ENCODE assay signal across 1 cellular context in genomic region chr17:29102046-29102445, GRCh38.
TF ChIP-seq lines count a peak whose summit lies in the region.

No MANE protein-coding gene starts in this region.

TF ChIP-seq in GM23338, 12 proteins besides CTCF, POLR2A, EP300 and RAD21:
- TF ChIP-seq JUNB (IDR thresholded peaks at IDR 0.05; ENCODE audit: unreplicated experiment) (no peak), NANOG (IDR thresholded peaks at IDR 0.05; ENCODE audit: borderline replicate concordance) (no peak), ZNF114 (CRISPR knock-in tag; IDR thresholded peaks at IDR 0.05) (no peak), REST (IDR thresholded peaks at IDR 0.05; ENCODE audit: unreplicated experiment) (no peak), EZH2phosphoT487 (IDR thresholded peaks at IDR 0.05; ENCODE audit: unreplicated experiment) (no peak), ETS1 (IDR thresholded peaks at IDR 0.05) (no peak), CREB1 (CRISPR knock-in tag; IDR thresholded peaks at IDR 0.05; ENCODE audit: low read depth) (no peak), STAT1 (IDR thresholded peaks at IDR 0.05; ENCODE audit: unreplicated experiment) (no peak), EZH2 (IDR thresholded peaks at IDR 0.05; ENCODE audit: low read depth, unreplicated experiment) (no peak), ZNF331 (CRISPR knock-in tag; IDR thresholded peaks at IDR 0.05; ENCODE audit: low read depth) (no peak), POLR2AphosphoS5 (IDR thresholded peaks at IDR 0.05; ENCODE audit: low read depth) (no peak), ZNF462 (CRISPR knock-in tag; IDR thresholded peaks at IDR 0.05) (no peak)
